In genomic region chr17:75493476-75494129, GRCh38 we compare ENCODE assay signal across 31 cellular contexts.
"Had no signal": no experiment of that assay in that cellular context is flagged by ENCODE, and none has a peak within 500 bp of the region (broad histone marks: within the 10 kb centered on the region; RNA-seq: fewer than 3 reads in every experiment).

No MANE protein-coding gene starts in this region.

- DNase-seq: activated B cell treated with CpG ODN at 0.5 μM for 24 hours; activated CD4-positive, alpha-beta memory T cell treated with anti-CD3 and anti-CD28 coated beads for 36 hours; activated CD4-positive, alpha-beta T cell treated with anti-CD3 and anti-CD28 coated beads for 36 hours; activated CD4-positive, alpha-beta T cell treated with anti-CD3 and anti-CD28 coated beads, Interleukin-2, amount 10 ng/mL, durations not matched to agents 24 days and 14 days; activated CD8-positive, alpha-beta memory T cell treated with anti-CD3 and anti-CD28 coated beads, Interleukin-2, amount 10 ng/mL, durations not matched to agents 7 days and 5 days; activated CD8-positive, alpha-beta memory T cell treated with anti-CD3 and anti-CD28 coated beads, Interleukin-2, amount 50 U/mL, for 4 hours; activated CD8-positive, alpha-beta T cell treated with anti-CD3 and anti-CD28 coated beads, Interleukin-2, amount 10 ng/mL, durations not matched to agents 7 days and 5 days; activated effector memory CD4-positive, alpha-beta T cell treated with anti-CD3 and anti-CD28 coated beads, Interleukin-2, amount 50 U/mL, for 16 hours; activated naive CD4-positive, alpha-beta T cell treated with anti-CD3 and anti-CD28 coated beads for 36 hours; activated naive CD8-positive, alpha-beta T cell treated with anti-CD3 and anti-CD28 coated beads for 36 hours; activated naive CD8-positive, alpha-beta T cell treated with anti-CD3 and anti-CD28 coated beads, Interleukin-2, amount 50 U/mL, for 24 hours; activated T-cell treated with anti-CD3 and anti-CD28 coated beads, Interleukin-2, amount 50 U/mL, for 1 hour; activated T-cell treated with anti-CD3 and anti-CD28 coated beads, Interleukin-2, amount 50 U/mL, for 48 hours; adrenal gland; amygdala; aorta; body of pancreas; caudate nucleus; colonic mucosa; effector CD8-positive, alpha-beta T cell; foreskin fibroblast; head of caudate nucleus; T-cell; T-helper 17 cell; T1000 had no signal

- H3K27ac ChIP-seq: adrenal gland, body of pancreas, colonic mucosa, epithelial cell of prostate, WERI-Rb-1 had no signal

- H3K4me3 ChIP-seq: adrenal gland, body of pancreas, colonic mucosa had no signal

- FAIRE-seq: endometrium, endothelial cell of umbilical vein, frontal cortex had no signal

- H3K9me3 ChIP-seq: adrenal gland, body of pancreas, colonic mucosa had no signal

- ATAC-seq: activated CD4-positive, alpha-beta T cell treated with anti-CD3 and anti-CD28 coated beads for 36 hours; activated CD4-positive, CD25-positive, alpha-beta regulatory T cell treated with anti-CD3 and anti-CD28 coated beads, Interleukin-2, amount 50 U/mL, for 24 hours; activated CD8-positive, alpha-beta memory T cell treated with anti-CD3 and anti-CD28 coated beads, Interleukin-2, amount 10 ng/mL, durations not matched to agents 7 days and 5 days; activated CD8-positive, alpha-beta T cell treated with anti-CD3 and anti-CD28 coated beads, Interleukin-2, amount 10 ng/mL, durations not matched to agents 7 days and 5 days; activated naive CD8-positive, alpha-beta T cell treated with anti-CD3 and anti-CD28 coated beads, Interleukin-2, amount 50 U/mL, for 24 hours; body of pancreas; T-cell; T-helper 17 cell had no signal

- H3K27me3 ChIP-seq: adrenal gland, body of pancreas, colonic mucosa had no signal

- H3K36me3 ChIP-seq: colonic mucosa had no signal
